In the genomic region with DNA sequence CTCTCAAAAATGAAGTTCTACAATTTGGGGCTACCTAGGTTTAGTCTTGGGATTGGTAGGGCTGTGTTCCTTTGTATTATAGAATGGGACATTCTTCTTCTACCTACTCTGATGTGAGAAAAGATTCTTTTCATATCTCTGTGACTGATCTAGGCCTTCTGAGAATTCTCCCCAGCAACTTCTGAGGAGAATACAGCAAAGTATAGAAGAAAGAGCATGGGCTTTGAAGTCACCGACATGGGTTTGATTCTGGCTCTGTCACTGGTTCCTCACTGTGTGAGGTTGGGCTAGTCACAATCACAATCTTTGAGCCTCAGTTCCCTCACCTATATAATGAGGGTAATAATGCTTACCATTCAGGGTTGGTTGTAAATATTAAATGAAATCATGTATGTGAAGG, we compare ENCODE assay signal across 17 cellular contexts. TPM values are rescaled to one million over a fixed set of nuclear protein-coding genes. Genes with fewer than 3 reads are reported as not detected.
DNase-seq lines count a peak whose midpoint lies in the region; ATAC-seq and TF ChIP-seq lines count a peak whose summit lies in the region.
"Had no signal": no experiment of that assay in that cellular context is flagged by ENCODE, and none has a peak within 500 bp of the region (broad histone marks: within the 10 kb centered on the region; RNA-seq: fewer than 3 reads in every experiment).

No MANE protein-coding gene starts in this region.

- H3K27ac ChIP-seq in A673 (ENCODE audit: low read depth, low read length, poor library complexity, severe bottlenecking) = peak overlapping the region; percentile 37
- no peak overlapping the region for H3K27ac ChIP-seq in CD8-positive, alpha-beta T cell (ENCODE audit: low read depth, low read length)

- BruUV-seq in A673 (replicated peaks; lab: Mats Ljungman, UMichigan) = no TSS peak

- H3K4me1 Mint-ChIP-seq in CD8-positive, alpha-beta T cell (ENCODE audit: low read depth) = peaks cover 63% of the 10 kb centered on the region
- H3K4me1 Mint-ChIP-seq in activated naive CD8-positive, alpha-beta T cell (ENCODE audit: low read depth) = peaks cover 70% of the 10 kb centered on the region
- H3K4me1 Mint-ChIP-seq in nephron = peaks cover 57% of the 10 kb centered on the region

- ATAC-seq in CD8-positive, alpha-beta T cell = no peak
- ATAC-seq in HG02884 (IDR thresholded peaks at IDR 0.05; ENCODE audit: unreplicated experiment) = no peak

- H3K27me3 Mint-ChIP-seq in CD8-positive, alpha-beta T cell (ENCODE audit: low read depth) = no peaks in the 10 kb centered on the region
- H3K27me3 Mint-ChIP-seq in activated naive CD8-positive, alpha-beta T cell = no peaks in the 10 kb centered on the region
- H3K27me3 Mint-ChIP-seq in nephron (ENCODE audit: low read depth) = no peaks in the 10 kb centered on the region

- H3K9me3 Mint-ChIP-seq in CD8-positive, alpha-beta T cell = no peaks in the 10 kb centered on the region
- no peaks in the 10 kb centered on the region for H3K9me3 Mint-ChIP-seq in activated naive CD8-positive, alpha-beta T cell (ENCODE audit: low read depth)
- no peaks in the 10 kb centered on the region for H3K9me3 Mint-ChIP-seq in nephron
- H3K9me3 Mint-ChIP-seq: immature natural killer cell had no signal

- H3K27me3 ChIP-seq in A673 (replicated peaks; ENCODE audit: insufficient read depth, low read depth, low read length, poor library complexity) = no peaks in the 10 kb centered on the region
- no peaks in the 10 kb centered on the region for H3K27me3 ChIP-seq in CD8-positive, alpha-beta T cell (ENCODE audit: insufficient read depth, low read length)

- CTCF ChIA-PET in A673 (lab: Charles Lee) = no interaction called here
- CTCF ChIA-PET in CD8-positive, alpha-beta T cell (lab: Charles Lee) = interaction anchor here (0.7 to 15.7 kb wide), 5 partner anchors 7 to 67 kb away, joined by 3 to 180 read pairs (median 3); a partner anchor contains a TSS

- no peak overlapping the region for H3K4me3 ChIP-seq in A673 (ENCODE audit: low read depth, low read length, poor library complexity, severe bottlenecking)
- H3K4me3 ChIP-seq in CD8-positive, alpha-beta T cell (ENCODE audit: low read depth, low read length) = no peak overlapping the region

- H3K9me3 ChIP-seq in A673 (ENCODE audit: low read depth, low read length, poor library complexity, severe bottlenecking) = no peaks in the 10 kb centered on the region
- H3K9me3 ChIP-seq in CD8-positive, alpha-beta T cell (ENCODE audit: low read length) = no peaks in the 10 kb centered on the region

- peaks cover 28% of the 10 kb centered on the region for H3K36me3 Mint-ChIP-seq in CD8-positive, alpha-beta T cell
- peaks cover 4% of the 10 kb centered on the region for H3K36me3 Mint-ChIP-seq in activated naive CD8-positive, alpha-beta T cell
- peaks cover 46% of the 10 kb centered on the region for H3K36me3 Mint-ChIP-seq in nephron (ENCODE audit: low read depth)

- TF ChIP-seq CTCF in A673 (conservative IDR thresholded peaks at IDR 0.05; ENCODE audit: low read depth, low read length) (no peak), nephron (IDR thresholded peaks at IDR 0.05; ENCODE audit: unreplicated experiment in 3 of 3) (no peak)
- no peak for TF ChIP-seq CTCF in CD8-positive, alpha-beta T cell (IDR thresholded peaks at IDR 0.05)

- H3K27ac Mint-ChIP-seq in CD8-positive, alpha-beta T cell = peak overlapping the region; percentile 78
- peak overlapping the region; percentile 84 for H3K27ac Mint-ChIP-seq in activated naive CD8-positive, alpha-beta T cell
- peak overlapping the region; percentile 48 to 55 (median 48) for H3K27ac Mint-ChIP-seq in nephron

- intact Hi-C loops in A673 (cut with micrococcal nuclease; ENCODE audit: unreplicated experiment) = no loop called here
- intact Hi-C loops in CD8-positive, alpha-beta T cell (cut with DNase I, micrococcal nuclease) = no loop called here

- POLR2A ChIA-PET in A673 (lab: Charles Lee; ENCODE audit: low non-redundant PET) = no interaction called here
- POLR2A ChIA-PET in CD8-positive, alpha-beta T cell (lab: Charles Lee) = interaction anchor here (0.6 kb wide), 1 partner anchor 11 kb away, joined by 3 read pairs; a partner anchor contains a TSS

- peaks cover 18% of the 10 kb centered on the region for H3K4me1 ChIP-seq in A673 (ENCODE audit: insufficient read depth, low read length, poor library complexity, severe bottlenecking)
- peaks cover 37% of the 10 kb centered on the region for H3K4me1 ChIP-seq in CD8-positive, alpha-beta T cell (ENCODE audit: insufficient read depth, low read length)

- peaks cover 42% of the 10 kb centered on the region for H3K36me3 ChIP-seq in A673 (ENCODE audit: insufficient read depth, low read length, poor library complexity, severe bottlenecking)
- H3K36me3 ChIP-seq in CD8-positive, alpha-beta T cell (ENCODE audit: insufficient read depth, low read length) = no peaks in the 10 kb centered on the region

- DNase-seq in A673 (ENCODE audit: low spot score) = no peak
- no peak for DNase-seq in CD8-positive, alpha-beta T cell
- DNase-seq in hepatic stellate cell (ENCODE audit: low spot score) = no peak
- no peak for DNase-seq in NCI-H2227 (lab: John Stamatoyannopoulos, UW; ENCODE audit: unreplicated experiment)
- no peak for DNase-seq in COLO829 (ENCODE audit: low spot score)
- DNase-seq: activated CD4-positive, alpha-beta T cell treated with anti-CD3 and anti-CD28 coated beads, Interleukin-2, amount 50 U/mL, for 48 hours; amniotic stem cell; dermis blood vessel endothelial cell; H7; immature natural killer cell; NCI-H2171 treated with DMSO at 0.1 percent for 48 hours; retina had no signal

- no peak overlapping the region for H3K4me3 Mint-ChIP-seq in CD8-positive, alpha-beta T cell
- H3K4me3 Mint-ChIP-seq in activated naive CD8-positive, alpha-beta T cell = no peak overlapping the region
- H3K4me3 Mint-ChIP-seq in nephron = peak overlapping the region in 2 of 3 experiments; percentile 22 to 58
- H3K4me3 Mint-ChIP-seq: immature natural killer cell had no signal

RNA-seq across cellular contexts. Expression of a gene that starts 5.0 kb away (rescaled TPM):
- total RNA-seq in A673 (2021) = 139 and 144 TPM in 2 replicates
- total RNA-seq in CD8-positive, alpha-beta T cell = 10 to 100 TPM; 26.5 to 33.4 TPM

RNA-seq across cellular contexts. Expression of a gene that starts 10.8 kb away (rescaled TPM):
- total RNA-seq in A673 (2021) = not detected in 2 replicates
- total RNA-seq in CD8-positive, alpha-beta T cell = not detected
- total RNA-seq: dermis blood vessel endothelial cell, H7, HT1080, mucosa of gallbladder had no signal

RNA-seq across cellular contexts. Expression of a gene that starts 11.1 kb away (rescaled TPM):
- 226 and 260 TPM in 2 replicates for total RNA-seq in A673 (2021)
- total RNA-seq in CD8-positive, alpha-beta T cell = 100 to 1,000 TPM; 328 to 356 TPM

RNA-seq across cellular contexts. Expression of a gene that starts 18.4 kb away (rescaled TPM):
- total RNA-seq in A673 (2021) = 138 and 155 TPM in 2 replicates
- total RNA-seq in CD8-positive, alpha-beta T cell = 10 to 100 TPM; 95.5 to 99.6 TPM

RNA-seq across cellular contexts. Expression of a gene that starts 18.4 kb away (rescaled TPM):
- 2.3 and 3.3 TPM in 2 replicates for total RNA-seq in A673 (2021)
- 10 to 100 TPM; 63.2 to 63.9 TPM for total RNA-seq in CD8-positive, alpha-beta T cell

Comparison
In these comparisons a context has a peak if more than half of its experiments do, and no peak if none do; other contexts are left out.
1. H3K4me3 Mint-ChIP-seq: peak in nephron (2 of 3); none in CD8-positive, alpha-beta T cell (single experiment) and activated naive CD8-positive, alpha-beta T cell (single experiment).
2. Peak in every context shown above with its lines, with median percentiles within 50 percentile points of each other: H3K27ac Mint-ChIP-seq.